Comparison of ENCODE assay signal across 30 cellular contexts in genomic region chr11:33350287-33350686, GRCh38. TPM values are rescaled to one million over a fixed set of nuclear protein-coding genes. Genes with fewer than 3 reads are reported as not detected.
"Had no signal": no experiment of that assay in that cellular context is flagged by ENCODE, and none has a peak within 500 bp of the region (broad histone marks: within the 10 kb centered on the region; RNA-seq: fewer than 3 reads in every experiment).

No MANE protein-coding gene starts in this region.

- H3K4me1 ChIP-seq: ascending aorta, breast epithelium, colonic mucosa had no signal

- H3K9me3 Mint-ChIP-seq: activated B cell treated with CpG ODN at 0.5 μM for 24 hours; activated CD8-positive, alpha-beta T cell treated with anti-CD3 and anti-CD28 coated beads for 36 hours; activated naive CD4-positive, alpha-beta T cell treated with anti-CD3 and anti-CD28 coated beads for 36 hours; activated naive CD4-positive, alpha-beta T cell treated with anti-CD3 and anti-CD28 coated beads, Interleukin-2, amount 50 U/mL, for 72 hours; activated naive CD8-positive, alpha-beta T cell treated with anti-CD3 and anti-CD28 coated beads, Interleukin-2, amount 10 ng/mL, durations not matched to agents 7 days and 5 days; activated T-cell treated with anti-CD3 and anti-CD28 coated beads, Interleukin-2, amount 50 U/mL, for 4 hours; activated T-helper 17 cell treated with anti-CD3 and anti-CD28 coated beads, Interleukin-2, amount 50 U/mL, for 72 hours; brain; T-cell; T-helper 1 cell treated with Interleukin-12 subunit alpha and Interleukin-12 subunit beta and Interleukin-4 antibody, amounts not matched to agents 30 μg/mL and 1 μg/mL, for 36 hours; T-helper 2 cell treated with Interferon-gamma antibody and Interleukin-4, amounts not matched to agents 5 μg/mL and 100 μg/mL, for 36 hours had no signal

- H3K36me3 Mint-ChIP-seq: activated naive CD4-positive, alpha-beta T cell treated with anti-CD3 and anti-CD28 coated beads, Interleukin-2, amount 50 U/mL, for 72 hours had no signal

- H3K4me3 Mint-ChIP-seq: activated B cell treated with CpG ODN at 0.5 μM for 24 hours; activated CD8-positive, alpha-beta T cell treated with anti-CD3 and anti-CD28 coated beads for 36 hours; activated naive CD4-positive, alpha-beta T cell treated with anti-CD3 and anti-CD28 coated beads for 36 hours; activated naive CD8-positive, alpha-beta T cell treated with anti-CD3 and anti-CD28 coated beads, Interleukin-2, amount 10 ng/mL, durations not matched to agents 7 days and 5 days; activated T-cell treated with anti-CD3 and anti-CD28 coated beads, Interleukin-2, amount 50 U/mL, for 4 hours; activated T-helper 17 cell treated with anti-CD3 and anti-CD28 coated beads, Interleukin-2, amount 50 U/mL, for 72 hours; brain; T-cell; T-helper 1 cell treated with Interleukin-12 subunit alpha and Interleukin-12 subunit beta and Interleukin-4 antibody, amounts not matched to agents 30 μg/mL and 1 μg/mL, for 36 hours; T-helper 2 cell treated with Interferon-gamma antibody and Interleukin-4, amounts not matched to agents 5 μg/mL and 100 μg/mL, for 36 hours had no signal

- H3K9me3 ChIP-seq: ascending aorta, breast epithelium, colonic mucosa had no signal

- H3K27me3 Mint-ChIP-seq: activated B cell treated with CpG ODN at 0.5 μM for 24 hours; activated CD8-positive, alpha-beta T cell treated with anti-CD3 and anti-CD28 coated beads for 36 hours; activated naive CD8-positive, alpha-beta T cell treated with anti-CD3 and anti-CD28 coated beads, Interleukin-2, amount 10 ng/mL, durations not matched to agents 7 days and 5 days; activated T-helper 17 cell treated with anti-CD3 and anti-CD28 coated beads, Interleukin-2, amount 50 U/mL, for 72 hours; brain; T-cell had no signal

- FAIRE-seq: endometrium had no signal

- H3K36me3 ChIP-seq: breast epithelium had no signal

- H3K4me1 Mint-ChIP-seq: activated T-helper 17 cell treated with anti-CD3 and anti-CD28 coated beads, Interleukin-2, amount 50 U/mL, for 72 hours; brain; T-cell had no signal

- DNase-seq: activated B cell treated with CpG ODN at 0.5 μM for 24 hours; activated CD4-positive, alpha-beta T cell treated with anti-CD3 and anti-CD28 coated beads for 48 hours; activated CD4-positive, alpha-beta T cell treated with anti-CD3 and anti-CD28 coated beads, Interleukin-2, amount 50 U/mL, for 1 hour; activated CD4-positive, alpha-beta T cell treated with anti-CD3 and anti-CD28 coated beads, Interleukin-2, amount 50 U/mL, for 48 hours; activated CD8-positive, alpha-beta memory T cell treated with anti-CD3 and anti-CD28 coated beads for 24 hours; activated CD8-positive, alpha-beta T cell treated with anti-CD3 and anti-CD28 coated beads for 36 hours; activated effector memory CD4-positive, alpha-beta T cell treated with Interleukin-2 at 50 U/mL for 16 hours; activated gamma-delta T cell treated with Interleukin-2 at 50 U/mL for 16 hours; activated naive CD4-positive, alpha-beta T cell treated with anti-CD3 and anti-CD28 coated beads for 36 hours; activated naive CD8-positive, alpha-beta T cell treated with anti-CD3 and anti-CD28 coated beads, Interleukin-2, amount 10 ng/mL, durations not matched to agents 7 days and 5 days; activated T-cell treated with anti-CD3 and anti-CD28 coated beads, Interleukin-2, amount 50 U/mL, for 4 hours; central memory CD4-positive, alpha-beta T cell; cerebellar nuclear complex; colonic mucosa; effector CD8-positive, alpha-beta T cell; foreskin fibroblast; head of caudate nucleus; T-cell; T1000 had no signal

- H3K27ac Mint-ChIP-seq: activated B cell treated with CpG ODN at 0.5 μM for 24 hours; activated CD8-positive, alpha-beta T cell treated with anti-CD3 and anti-CD28 coated beads for 36 hours; activated naive CD4-positive, alpha-beta T cell treated with anti-CD3 and anti-CD28 coated beads for 36 hours; activated naive CD4-positive, alpha-beta T cell treated with anti-CD3 and anti-CD28 coated beads, Interleukin-2, amount 50 U/mL, for 72 hours; activated naive CD8-positive, alpha-beta T cell treated with anti-CD3 and anti-CD28 coated beads, Interleukin-2, amount 10 ng/mL, durations not matched to agents 7 days and 5 days; activated T-helper 17 cell treated with anti-CD3 and anti-CD28 coated beads, Interleukin-2, amount 50 U/mL, for 72 hours; T-cell; T-helper 1 cell treated with Interleukin-12 subunit alpha and Interleukin-12 subunit beta and Interleukin-4 antibody, amounts not matched to agents 30 μg/mL and 1 μg/mL, for 36 hours; T-helper 2 cell treated with Interferon-gamma antibody and Interleukin-4, amounts not matched to agents 5 μg/mL and 100 μg/mL, for 36 hours had no signal

- H3K4me3 ChIP-seq: ascending aorta, breast epithelium, cardiac muscle cell, colonic mucosa had no signal

- H3K27ac ChIP-seq: ascending aorta, breast epithelium, cardiac muscle cell, colonic mucosa had no signal

- ATAC-seq: activated CD4-positive, CD25-positive, alpha-beta regulatory T cell treated with anti-CD3 and anti-CD28 coated beads, Interleukin-2, amount 50 U/mL, for 24 hours; activated CD8-positive, alpha-beta T cell treated with anti-CD3 and anti-CD28 coated beads for 36 hours; activated naive CD4-positive, alpha-beta T cell treated with anti-CD3 and anti-CD28 coated beads, Interleukin-2, amount 50 U/mL, for 72 hours; activated T-cell treated with anti-CD3 and anti-CD28 coated beads, Interleukin-2, amount 50 U/mL, for 4 hours; activated T-helper 17 cell treated with anti-CD3 and anti-CD28 coated beads, Interleukin-2, amount 50 U/mL, for 72 hours; esophagus mucosa; T-cell had no signal

- H3K27me3 ChIP-seq: ascending aorta, breast epithelium, cardiac muscle cell, colonic mucosa had no signal

RNA-seq across cellular contexts. Expression of gene KIAA1549L, which starts 25.6 kb away (rescaled TPM):
- total RNA-seq: activated CD8-positive, alpha-beta T cell treated with anti-CD3 and anti-CD28 coated beads for 36 hours; activated naive CD4-positive, alpha-beta T cell treated with anti-CD3 and anti-CD28 coated beads for 36 hours; activated naive CD4-positive, alpha-beta T cell treated with anti-CD3 and anti-CD28 coated beads, Interleukin-2, amount 50 U/mL, for 72 hours; activated naive CD8-positive, alpha-beta T cell treated with anti-CD3 and anti-CD28 coated beads, Interleukin-2, amount 10 ng/mL, durations not matched to agents 7 days and 5 days; activated T-cell treated with anti-CD3 and anti-CD28 coated beads, Interleukin-2, amount 50 U/mL, for 4 hours; activated T-helper 17 cell treated with anti-CD3 and anti-CD28 coated beads, Interleukin-2, amount 50 U/mL, for 72 hours; ascending aorta had no signal
